Comparison of ENCODE assay signal across 8 cellular contexts in genomic region chr7:43926193-43927043, GRCh38. TPM values are rescaled to one million over a fixed set of nuclear protein-coding genes. Genes with fewer than 3 reads are reported as not detected.
DNase-seq lines count a peak whose midpoint lies in the region; ATAC-seq and TF ChIP-seq lines count a peak whose summit lies in the region.

UBE2D4 (plus strand) TSS chr7:43926436; CDS start chr7:43926533, 97 bp downstream.

- ATAC-seq in GM18867 (IDR thresholded peaks at IDR 0.05; ENCODE audit: unreplicated experiment) (peak; percentile 92), HG03095 (IDR thresholded peaks at IDR 0.05; ENCODE audit: unreplicated experiment) (peak; percentile 88)

- H3K4me1 ChIP-seq in breast epithelium (no peaks in the 10 kb centered on the region), smooth muscle cell (ENCODE audit: low read depth) (peaks cover 10% of the 10 kb centered on the region)

- H3K9ac ChIP-seq in smooth muscle cell (ENCODE audit: low read depth): no peak within 1 kb of the TSS

- intact Hi-C loops in breast epithelium (cut with DNase I; ENCODE audit: low total_unique reads): no loop called here

- H4K20me1 ChIP-seq in smooth muscle cell (ENCODE audit: low read depth): no peaks in the 10 kb centered on the region

- DNase-seq in AG04450 (ENCODE audit: low read depth, low spot score) (no peak), NCI-H2171 (lab: John Stamatoyannopoulos, UW) (peak; percentile 84), WERI-Rb-1 (peak; percentile 92), breast epithelium (ENCODE audit: low spot score in 2 of 2) (peak; percentile 75 to 84), iPS-NIHi7 (ENCODE audit: extremely low spot score) (peak; percentile 84), smooth muscle cell (lab: John Stamatoyannopoulos, UW; ENCODE audit: unreplicated experiment) (peak; percentile 62)

- H3K36me3 ChIP-seq in WERI-Rb-1 (no peaks in the 10 kb centered on the region; the same call in 1 of the 2 replicates), breast epithelium (no peaks in the 10 kb centered on the region), smooth muscle cell (ENCODE audit: low read depth) (no peaks in the 10 kb centered on the region)

- H3K9me3 ChIP-seq in AG04450 (ENCODE audit: control insufficient read depth, insufficient read depth, low read length) (no peaks in the 10 kb centered on the region), WERI-Rb-1 (ENCODE audit: severe bottlenecking) (no peaks in the 10 kb centered on the region), breast epithelium (no peaks in the 10 kb centered on the region), smooth muscle cell (replicated peaks; ENCODE audit: low read depth) (no peaks in the 10 kb centered on the region)

- CTCF ChIA-PET in AG04450 (lab: Charles Lee): interaction anchor here (0.6 to 1.1 kb wide), 2 partner anchors 19 to 28 kb away, joined by 3 to 4 read pairs; no protein-coding TSS in a partner anchor

- H3K27ac ChIP-seq in AG04450 (ENCODE audit: low read depth, low read length): peak within 1 kb of the TSS; percentile 87
- peak within 1 kb of the TSS; percentile 89 for H3K27ac ChIP-seq in WERI-Rb-1
- peak within 1 kb of the TSS; percentile 93 to 96 for H3K27ac ChIP-seq in breast epithelium
- H3K27ac ChIP-seq in smooth muscle cell (ENCODE audit: low read depth): peak within 1 kb of the TSS; percentile 59

- POLR2A ChIA-PET in AG04450 (lab: Yijun Ruan, JAX): interaction anchor here (0.6 to 1.6 kb wide), 3 partner anchors 22 to 57 kb away, joined by 3 to 6 read pairs (median 3); partner anchors contain the start of gene MRPS24

- peaks cover 6% of the 10 kb centered on the region for H3F3A ChIP-seq in smooth muscle cell (ENCODE audit: low read depth)

- H3K79me2 ChIP-seq in smooth muscle cell (ENCODE audit: low read depth): no peaks in the 10 kb centered on the region

- H3K4me3 ChIP-seq in AG04450 (ENCODE audit: low read depth, low read length) (peak within 1 kb of the TSS; percentile 79), WERI-Rb-1 (ENCODE audit: low read depth, low read length) (peak within 1 kb of the TSS; percentile 61), breast epithelium (peak within 1 kb of the TSS; percentile 61 to 87 (median 69)), smooth muscle cell (peak within 1 kb of the TSS; percentile 84)

- TF ChIP-seq CTCF in AG04450 (IDR thresholded peaks at IDR 0.05; ENCODE audit: low read depth, low read length) (0 out of 2 replicates have a peak, but pooled peaks have one; percentile 11), WERI-Rb-1 (IDR thresholded peaks at IDR 0.05; ENCODE audit: low read depth, low read length) (no peak), breast epithelium (IDR thresholded peaks at IDR 0.05) (no peak), smooth muscle cell (IDR thresholded peaks at IDR 0.05; ENCODE audit: borderline replicate concordance, insufficient read depth, poor library complexity, severe bottlenecking) (no peak)

- H3K4me2 ChIP-seq in smooth muscle cell: peak within 1 kb of the TSS; percentile 99

- peak; percentile 84 for TF ChIP-seq POLR2A in breast epithelium (IDR thresholded peaks at IDR 0.05)

- 3% methylated on average over 73 of the region's 79 CpGs for WGBS in smooth muscle cell (ENCODE audit: low lambda C conversion rate)

- H3K27me3 ChIP-seq in AG04450 (ENCODE audit: control insufficient read depth, insufficient read depth, low read length) (no peaks in the 10 kb centered on the region), WERI-Rb-1 (ENCODE audit: insufficient read depth, low read depth, severe bottlenecking) (no peaks in the 10 kb centered on the region), breast epithelium (no peaks in the 10 kb centered on the region), smooth muscle cell (ENCODE audit: low read depth) (no peaks in the 10 kb centered on the region)

- H2AFZ ChIP-seq in smooth muscle cell (ENCODE audit: low read depth): peak within 1 kb of the TSS; percentile 86

RNA-seq across cellular contexts. Expression of gene UBE2D4, which starts in this region (rescaled TPM):
- polyA plus RNA-seq in AG04450 (2011; rRNA removed) (18.6 and 18.8 TPM in 2 replicates), smooth muscle cell (4.6 and 9.5 TPM in 2 replicates)
- 23.1 and 26.8 TPM in 2 replicates for polyA minus RNA-seq in AG04450 (2011; rRNA and poly(A)+ RNA removed)
- total RNA-seq in breast epithelium (10 to 100 TPM; 14.7 to 34.1 (median 15.4) TPM), smooth muscle cell (5.6 and 8.6 TPM in 2 replicates)
